Comparison of ENCODE assay signal across 31 cellular contexts in genomic region chr6:11448038-11448437, GRCh38.
"Had no signal": no experiment of that assay in that cellular context is flagged by ENCODE, and none has a peak within 500 bp of the region (broad histone marks: within the 10 kb centered on the region; RNA-seq: fewer than 3 reads in every experiment).

No MANE protein-coding gene starts in this region.

- H3K9me3 ChIP-seq: adrenal gland, body of pancreas, breast epithelium had no signal

- DNase-seq: activated CD4-positive, alpha-beta T cell treated with anti-CD3 and anti-CD28 coated beads for 48 hours; activated CD4-positive, alpha-beta T cell treated with anti-CD3 and anti-CD28 coated beads, Interleukin-2, amount 50 U/mL, for 4 hours; activated CD4-positive, CD25-positive, alpha-beta regulatory T cell treated with anti-CD3 and anti-CD28 coated beads, Interleukin-2, amount 50 U/mL, for 72 hours; activated CD8-positive, alpha-beta T cell treated with anti-CD3 and anti-CD28 coated beads for 36 hours; activated effector memory CD4-positive, alpha-beta T cell treated with anti-CD3 and anti-CD28 coated beads, Interleukin-2, amount 50 U/mL, for 16 hours; activated naive CD4-positive, alpha-beta T cell; activated naive CD4-positive, alpha-beta T cell treated with anti-CD3 and anti-CD28 coated beads, Interleukin-2, amount 50 U/mL, for 16 hours; activated naive CD8-positive, alpha-beta T cell treated with anti-CD3 and anti-CD28 coated beads, Interleukin-2, amount 10 ng/mL, durations not matched to agents 7 days and 5 days; activated T-cell treated with anti-CD3 and anti-CD28 coated beads, Interleukin-2, amount 50 U/mL, for 1 hour; activated T-cell treated with anti-CD3 and anti-CD28 coated beads, Interleukin-2, amount 50 U/mL, for 72 hours; adrenal gland; body of pancreas; MV-4-11; NCI-H1092; NCI-H1436 treated with DMSO at 0.1 percent for 48 hours; NCI-H187; NCI-H2029 treated with DMSO at 0.1 percent for 48 hours; NCI-H2107; NCI-H2171; NCI-H510A; NCI-H526; NCI-H748 treated with DMSO at 0.1 percent for 48 hours; NK-92 treated with Interleukin-12 subunit alpha and Interleukin-12 subunit beta, amount 100 ng/mL, for 24 hours; PC-9 had no signal

- H3K4me1 ChIP-seq: adrenal gland, body of pancreas, breast epithelium had no signal

- H3K36me3 ChIP-seq: adrenal gland, breast epithelium had no signal

- H3K4me3 ChIP-seq: adrenal gland, body of pancreas, breast epithelium, PC-9 had no signal

- ATAC-seq: activated CD8-positive, alpha-beta T cell treated with anti-CD3 and anti-CD28 coated beads for 36 hours; body of pancreas; Right ventricle myocardium inferior; WTC11 had no signal

- H3K27me3 Mint-ChIP-seq: activated naive CD8-positive, alpha-beta T cell treated with anti-CD3 and anti-CD28 coated beads, Interleukin-2, amount 10 ng/mL, durations not matched to agents 7 days and 5 days; activated T-helper 17 cell treated with anti-CD3 and anti-CD28 coated beads, Interleukin-2, amount 50 U/mL, for 72 hours had no signal

- H3K27me3 ChIP-seq: body of pancreas, breast epithelium had no signal

- H3K4me2 ChIP-seq: PC-9 had no signal

- H3K27ac Mint-ChIP-seq: activated CD8-positive, alpha-beta T cell treated with anti-CD3 and anti-CD28 coated beads for 36 hours; activated naive CD8-positive, alpha-beta T cell treated with anti-CD3 and anti-CD28 coated beads, Interleukin-2, amount 10 ng/mL, durations not matched to agents 7 days and 5 days; activated T-cell treated with anti-CD3 and anti-CD28 coated beads, Interleukin-2, amount 50 U/mL, for 72 hours; T-helper 1 cell treated with Interleukin-12 subunit alpha and Interleukin-12 subunit beta and Interleukin-4 antibody, amounts not matched to agents 30 μg/mL and 1 μg/mL, for 36 hours; T-helper 2 cell treated with Interferon-gamma antibody and Interleukin-4, amounts not matched to agents 5 μg/mL and 100 μg/mL, for 36 hours; WTC11 had no signal

- H3K27ac ChIP-seq: adrenal gland, body of pancreas, breast epithelium, PC-9, RWPE1 had no signal

- H2AFZ ChIP-seq: PC-9 had no signal

- H3K4me3 Mint-ChIP-seq: activated CD8-positive, alpha-beta T cell treated with anti-CD3 and anti-CD28 coated beads for 36 hours; activated naive CD8-positive, alpha-beta T cell treated with anti-CD3 and anti-CD28 coated beads, Interleukin-2, amount 10 ng/mL, durations not matched to agents 7 days and 5 days; activated T-helper 17 cell treated with anti-CD3 and anti-CD28 coated beads, Interleukin-2, amount 50 U/mL, for 72 hours; T-helper 1 cell treated with Interleukin-12 subunit alpha and Interleukin-12 subunit beta and Interleukin-4 antibody, amounts not matched to agents 30 μg/mL and 1 μg/mL, for 36 hours; T-helper 2 cell treated with Interferon-gamma antibody and Interleukin-4, amounts not matched to agents 5 μg/mL and 100 μg/mL, for 36 hours; WTC11 had no signal
